ENCODE assay signal across 13 cellular contexts in the genomic region with DNA sequence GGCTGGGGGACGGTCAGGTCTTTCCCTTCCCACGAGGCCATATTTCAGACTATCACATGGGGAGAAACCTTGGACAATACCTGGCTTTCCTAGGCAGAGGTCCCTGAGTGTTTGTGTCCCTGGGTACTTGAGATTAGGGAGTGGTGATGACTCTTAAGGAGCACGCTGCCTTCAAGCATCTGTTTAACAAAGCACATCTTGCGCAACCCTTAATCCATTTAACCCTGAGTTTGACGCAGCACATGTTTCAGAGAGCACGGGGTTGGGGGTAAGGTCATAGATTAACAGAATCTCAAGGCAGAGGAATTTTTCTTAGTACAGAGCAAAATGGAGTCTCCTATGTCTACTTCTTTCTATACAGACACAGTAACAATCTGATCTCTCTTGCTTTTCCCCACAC. TPM values are rescaled to one million over a fixed set of nuclear protein-coding genes. Genes with fewer than 3 reads are reported as not detected.
"Had no signal": no experiment of that assay in that cellular context is flagged by ENCODE, and none has a peak within 500 bp of the region (broad histone marks: within the 10 kb centered on the region; RNA-seq: fewer than 3 reads in every experiment).

No MANE protein-coding gene starts in this region.

RNA-seq across cellular contexts. Expression of gene ADGRG7, which starts 57.3 kb away (rescaled TPM):
- total RNA-seq: dermis blood vessel endothelial cell, fibroblast of lung, frontal cortex, glomerular endothelial cell, lung microvascular endothelial cell, occipital lobe, skeletal muscle tissue, spleen, upper lobe of right lung, vagina had no signal
- polyA plus RNA-seq: esophagus, fibroblast of lung, heart left ventricle, pancreas, spleen had no signal
